In genomic region chr20:61670274-61670673, GRCh38 we compare ENCODE assay signal across 6 cellular contexts.
"Had no signal": no experiment of that assay in that cellular context is flagged by ENCODE, and none has a peak within 500 bp of the region (broad histone marks: within the 10 kb centered on the region; RNA-seq: fewer than 3 reads in every experiment).

No MANE protein-coding gene starts in this region.

- H3K4me3 Mint-ChIP-seq: GM23338, H9 had no signal

- H3K4me1 Mint-ChIP-seq: GM23338, H9 had no signal

- H3K27ac Mint-ChIP-seq: GM23338, H9 had no signal

- ATAC-seq: GM23338 had no signal

- FAIRE-seq: H1, H54 had no signal

- DNase-seq: H9, HCEC 1CT, IMR-90 had no signal
